In genomic region chrX:39912126-39912525, GRCh38 we compare ENCODE assay signal across 27 cellular contexts.
"Had no signal": no experiment of that assay in that cellular context is flagged by ENCODE, and none has a peak within 500 bp of the region (broad histone marks: within the 10 kb centered on the region; RNA-seq: fewer than 3 reads in every experiment).

No MANE protein-coding gene starts in this region.

- H3K36me3 ChIP-seq: neural progenitor cell, pancreas, right lobe of liver, sigmoid colon, stomach, thoracic aorta, thyroid gland, tibial nerve, upper lobe of left lung, vagina had no signal

- DNase-seq: natural killer cell; occipital lobe; pancreas; psoas muscle; right cardiac atrium; right lobe of liver; sigmoid colon; small intestine; stimulated activated CD4-positive, alpha-beta T cell treated with anti-CD3 and anti-CD28 coated beads, Interleukin-15, amount 100 ng/mL, for 24 hours; stimulated activated CD4-positive, alpha-beta T cell treated with anti-CD3 and anti-CD28 coated beads, Interleukin-2, amount 100 ng/mL, for 24 hours; stimulated activated CD4-positive, alpha-beta T cell treated with anti-CD3 and anti-CD28 coated beads, Interleukin-2, amount 100 ng/mL, for 48 hours; stimulated activated CD4-positive, alpha-beta T cell treated with anti-CD3 and anti-CD28 coated beads, Interleukin-4, amount 100 ng/mL, for 24 hours; stimulated activated naive B cell treated with anti-CD40 and anti-IgM and Interleukin-4, amounts not matched to agents 10 μg/mL and 1 μg/mL and 100 μg/mL, for 72 hours; stimulated activated naive CD4-positive, alpha-beta T cell treated with Interleukin-2 at 50 U/mL for 16 hours; stomach; thyroid gland; trophoblast cell; upper lobe of left lung had no signal

- H3K36me3 Mint-ChIP-seq: natural killer cell; neural progenitor cell; stimulated activated naive B cell treated with anti-CD40 and anti-IgM and Interleukin-4, amounts not matched to agents 10 μg/mL and 1 μg/mL and 100 μg/mL, for 72 hours had no signal

- FAIRE-seq: pancreas, small intestine, urothelium cell line had no signal

- H3K27ac Mint-ChIP-seq: natural killer cell; neural progenitor cell; progenitor cell of endocrine pancreas; stimulated activated effector memory CD8-positive, alpha-beta T cell treated with anti-CD3 and anti-CD28 coated beads, Interleukin-12 subunit alpha, Interleukin-12 subunit beta, amount 100 ng/mL, for 72 hours; stimulated activated naive CD8-positive, alpha-beta T cell treated with anti-CD3 and anti-CD28 coated beads, Interleukin-15, Interleukin-2, amounts not matched to agents 100 ng/mL and 50 ng/mL, for 24 hours had no signal

- H3K4me3 Mint-ChIP-seq: natural killer cell; nephron; stimulated activated effector memory CD8-positive, alpha-beta T cell treated with anti-CD3 and anti-CD28 coated beads, Interleukin-12 subunit alpha, Interleukin-12 subunit beta, amount 100 ng/mL, for 72 hours; stimulated activated naive B cell treated with anti-CD40 and anti-IgM and Interleukin-4, amounts not matched to agents 10 μg/mL and 1 μg/mL and 100 μg/mL, for 72 hours; stimulated activated naive CD8-positive, alpha-beta T cell treated with anti-CD3 and anti-CD28 coated beads, Interleukin-15, Interleukin-2, amounts not matched to agents 100 ng/mL and 50 ng/mL, for 24 hours had no signal

- H3K27me3 Mint-ChIP-seq: stimulated activated naive CD8-positive, alpha-beta T cell treated with anti-CD3 and anti-CD28 coated beads, Interleukin-15, Interleukin-2, amounts not matched to agents 100 ng/mL and 50 ng/mL, for 24 hours had no signal

- H3K9me3 ChIP-seq: pancreas, psoas muscle, right lobe of liver, sigmoid colon, thoracic aorta, thyroid gland, tibial nerve, vagina had no signal

- H3K27ac ChIP-seq: neural progenitor cell, pancreas, psoas muscle, right lobe of liver, sigmoid colon, stomach, thoracic aorta, thyroid gland, tibial nerve, upper lobe of left lung, vagina had no signal

- H3K27me3 ChIP-seq: neural progenitor cell, pancreas, right lobe of liver, stomach, thyroid gland, tibial nerve, upper lobe of left lung, vagina had no signal

- H3K4me3 ChIP-seq: neural progenitor cell, pancreas, psoas muscle, right lobe of liver, sigmoid colon, stomach, thoracic aorta, thyroid gland, tibial nerve, upper lobe of left lung, vagina had no signal

- H3K4me1 ChIP-seq: neural progenitor cell, pancreas, psoas muscle had no signal

- H3K4me2 ChIP-seq: neural progenitor cell had no signal

- ATAC-seq: natural killer cell; pancreas; psoas muscle; right cardiac atrium; right lobe of liver; stimulated activated effector memory CD8-positive, alpha-beta T cell treated with anti-CD3 and anti-CD28 coated beads, Interleukin-12 subunit alpha, Interleukin-12 subunit beta, amount 100 ng/mL, for 72 hours; stimulated activated naive B cell treated with anti-CD40 and anti-IgM and Interleukin-4, amounts not matched to agents 10 μg/mL and 1 μg/mL and 100 μg/mL, for 72 hours had no signal

- H3K9me3 Mint-ChIP-seq: natural killer cell; stimulated activated effector memory CD8-positive, alpha-beta T cell treated with anti-CD3 and anti-CD28 coated beads, Interleukin-12 subunit alpha, Interleukin-12 subunit beta, amount 100 ng/mL, for 72 hours; stimulated activated naive B cell treated with anti-CD40 and anti-IgM and Interleukin-4, amounts not matched to agents 10 μg/mL and 1 μg/mL and 100 μg/mL, for 72 hours; stimulated activated naive CD8-positive, alpha-beta T cell treated with anti-CD3 and anti-CD28 coated beads, Interleukin-15, Interleukin-2, amounts not matched to agents 100 ng/mL and 50 ng/mL, for 24 hours had no signal

- H3K9ac ChIP-seq: neural progenitor cell had no signal

- H2AFZ ChIP-seq: neural progenitor cell had no signal
